In the genomic region with DNA sequence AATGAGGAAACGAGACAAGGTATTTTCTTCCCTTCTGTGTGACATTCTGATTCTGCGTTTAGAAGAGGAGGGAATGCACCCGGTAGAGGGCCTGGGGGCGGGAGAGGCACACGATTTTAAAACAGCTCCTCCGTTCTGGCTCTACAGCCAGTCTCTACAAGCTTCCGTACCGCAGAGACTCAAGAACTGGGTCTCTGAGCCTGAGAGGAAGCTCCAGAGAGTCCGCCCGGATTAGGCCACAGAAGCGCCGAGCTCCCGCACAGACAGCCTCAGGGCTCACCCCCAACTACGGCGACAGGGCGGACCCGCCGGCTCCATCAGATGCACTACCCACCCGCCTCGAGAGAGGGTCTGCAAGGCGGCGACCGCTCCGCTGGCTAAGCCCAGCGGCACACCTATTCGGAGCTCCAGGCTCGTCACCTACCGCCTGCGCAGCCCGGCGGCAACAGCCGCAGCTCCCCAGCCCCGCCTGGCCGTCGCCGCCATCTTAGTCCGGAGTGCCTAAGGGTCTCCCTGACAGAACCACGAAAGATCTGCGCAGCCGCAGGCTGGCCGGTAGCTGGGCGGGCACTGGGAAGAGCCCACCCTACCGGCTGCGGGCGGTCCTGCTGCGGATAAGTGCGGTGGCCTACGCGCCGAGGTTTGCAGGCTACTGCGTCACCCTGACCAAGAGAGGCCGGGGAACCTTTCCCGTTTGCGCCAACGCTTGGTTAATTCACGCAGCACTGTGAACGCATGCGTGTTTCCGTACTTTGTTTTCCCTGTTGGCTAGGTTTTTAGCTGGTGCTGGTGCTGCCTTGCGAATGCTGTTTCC, we compare ENCODE assay signal across 8 cellular contexts. TPM values are rescaled to one million over a fixed set of nuclear protein-coding genes. Genes with fewer than 3 reads are reported as not detected.
DNase-seq lines count a peak whose midpoint lies in the region; ATAC-seq and TF ChIP-seq lines count a peak whose summit lies in the region.

A gene (minus strand): TSS at position 499 of the 814 bp plus-strand sequence. CDS start 13 bp downstream, at position 486.

- TF ChIP-seq CTCF in AG09319 (IDR thresholded peaks at IDR 0.05; ENCODE audit: low read depth, low read length) (peak; percentile 66), activated B cell treated with CpG ODN at 0.5 μM for 24 hours (IDR thresholded peaks at IDR 0.05) (no peak)

- peak within 1 kb of the TSS; percentile 96 for H3K4me3 Mint-ChIP-seq in activated B cell treated with CpG ODN at 0.5 μM for 24 hours

- no peaks in the 10 kb centered on the region for H3K9me3 Mint-ChIP-seq in activated B cell treated with CpG ODN at 0.5 μM for 24 hours

- H3K4me1 Mint-ChIP-seq in activated B cell treated with CpG ODN at 0.5 μM for 24 hours, result peaks cover 34% of the 10 kb centered on the region

- CTCF ChIA-PET in activated B cell treated with CpG ODN at 0.5 μM for 24 hours (lab: Charles Lee), result interaction anchor here (0.7 to 2.2 kb wide), 9 partner anchors 26 to 973 kb away, joined by 3 to 18 read pairs (median 3); no protein-coding TSS in a partner anchor

- DNase-seq in AG09319 (ENCODE audit: extremely low read depth, low read depth) (peak; percentile 93), NCI-H345 (lab: John Stamatoyannopoulos, UW) (peak; percentile 93), activated B cell treated with CpG ODN at 0.5 μM for 24 hours (peak; percentile 85), caudate nucleus (lab: John Stamatoyannopoulos, UW) (peak; percentile 60 to 99 (median 88)), inferior parietal cortex (ENCODE audit: extremely low spot score) (peak; percentile 93)
- peak; percentile 76 to 87 for DNase-seq in stimulated activated CD4-positive, alpha-beta T cell treated with anti-CD3 and anti-CD28 coated beads, Interleukin-12 subunit alpha, Interleukin-12 subunit beta, amount 100 ng/mL, for 24 hours (ENCODE audit: low read depth in 2 of 2)

- peak within 1 kb of the TSS; percentile 98 for H3K27ac ChIP-seq in caudate nucleus (ENCODE audit: low read depth, low read length)

- peaks cover 5% of the 10 kb centered on the region for H3K36me3 Mint-ChIP-seq in activated B cell treated with CpG ODN at 0.5 μM for 24 hours (ENCODE audit: low read depth)

- peak within 1 kb of the TSS; percentile 93 for H3K27ac Mint-ChIP-seq in activated B cell treated with CpG ODN at 0.5 μM for 24 hours

- no peaks in the 10 kb centered on the region for H3K27me3 Mint-ChIP-seq in activated B cell treated with CpG ODN at 0.5 μM for 24 hours

- POLR2A ChIA-PET in activated B cell treated with CpG ODN at 0.5 μM for 24 hours (lab: Charles Lee), result interaction anchor here (0.6 to 3.0 kb wide), 18 partner anchors 15 to 1631 kb away, joined by 3 to 25 read pairs (median 4); a partner anchor contains a TSS

- ATAC-seq in HG03196 (IDR thresholded peaks at IDR 0.05; ENCODE audit: unreplicated experiment) (peak; percentile 93), activated B cell treated with CpG ODN at 0.5 μM for 24 hours (ENCODE audit: low read depth) (peak; percentile 95)

- TF ChIP-seq POLR2A in GM18951 (IDR thresholded peaks at IDR 0.05; ENCODE audit: extremely low read depth, insufficient read depth, insufficient read length), result peak; percentile 95

- intact Hi-C loops in activated B cell treated with CpG ODN at 0.5 μM for 24 hours (cut with micrococcal nuclease), result loop anchor here (1.0 to 10.0 kb wide), 8 partner anchors 50 to 975 kb away; a partner anchor contains a TSS

- in situ Hi-C loops in GM18951 (cut with MboI; ENCODE audit: low sequenced_read_pairs, unreplicated experiment), result no loop called here

RNA-seq across cellular contexts. Expression of the gene that starts here (rescaled TPM):
- 24.3 and 31.1 TPM in 2 replicates for total RNA-seq in activated B cell treated with CpG ODN at 0.5 μM for 24 hours

Comparison
In these comparisons a context has a peak if more than half of its experiments do, and no peak if none do; other contexts are left out.
1. Peak in every context shown above with its lines: DNase-seq, ATAC-seq and H3K27ac ChIP-seq.